Comparison of ENCODE assay signal across 8 cellular contexts in the genomic region with DNA sequence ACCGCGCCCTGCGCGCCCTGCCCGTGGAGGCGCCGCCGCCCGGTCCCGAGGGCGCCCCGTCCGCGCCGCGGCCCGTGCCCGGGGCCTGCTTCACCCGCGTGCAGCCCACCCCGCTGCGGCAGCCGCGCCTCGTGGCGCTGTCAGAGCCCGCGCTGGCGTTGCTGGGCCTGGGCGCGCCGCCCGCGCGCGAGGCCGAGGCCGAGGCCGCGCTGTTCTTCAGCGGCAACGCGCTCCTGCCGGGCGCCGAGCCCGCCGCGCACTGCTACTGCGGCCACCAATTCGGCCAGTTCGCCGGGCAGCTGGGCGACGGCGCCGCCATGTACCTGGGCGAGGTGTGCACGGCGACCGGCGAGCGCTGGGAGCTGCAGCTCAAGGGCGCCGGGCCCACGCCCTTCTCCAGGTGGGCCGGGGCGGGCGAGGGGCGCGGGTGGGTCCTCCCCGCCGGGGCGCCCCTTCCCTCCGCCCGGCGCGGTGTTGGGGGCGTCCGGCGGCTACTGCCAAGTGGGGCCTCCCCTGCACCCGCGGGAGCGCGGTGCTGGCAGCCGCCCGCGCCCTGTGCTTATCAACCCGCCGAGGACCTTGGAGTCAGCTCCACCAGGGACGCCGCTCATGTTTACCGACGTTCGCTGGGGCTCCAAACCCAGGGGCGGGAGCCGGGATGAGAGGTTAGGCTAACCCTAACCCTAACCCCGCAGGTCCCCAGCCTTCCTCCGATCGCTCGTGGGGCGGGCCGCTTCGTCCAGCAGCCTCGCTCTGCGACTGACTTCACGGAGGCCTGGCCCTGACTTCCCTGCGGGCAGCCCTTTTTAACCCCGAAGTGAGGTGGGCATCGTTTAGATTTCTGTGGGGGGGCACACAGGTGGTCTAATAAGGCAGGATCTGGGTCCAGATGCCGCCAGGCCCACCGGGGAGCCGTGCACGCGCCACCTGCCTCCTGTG. TPM values are rescaled to one million over a fixed set of nuclear protein-coding genes. Genes with fewer than 3 reads are reported as not detected.
A peak's percentile ranks its signal among the peaks of the same experiment; 100 is the strongest.
DNase-seq lines count a peak whose midpoint lies in the region; ATAC-seq and TF ChIP-seq lines count a peak whose summit lies in the region.

No MANE protein-coding gene starts in this region.

- peak overlapping the region; percentile 76 for H3K4me3 Mint-ChIP-seq in Calu3 (ENCODE audit: low read depth, unreplicated experiment)
- peak overlapping the region; percentile 86 to 93 (median 89) for H3K4me3 Mint-ChIP-seq in brain

- H3K9me3 ChIP-seq in left lung (no peaks in the 10 kb centered on the region), thymus (ENCODE audit: control insufficient read depth) (no peaks in the 10 kb centered on the region)

- intact Hi-C loops in Calu3 (cut with micrococcal nuclease; ENCODE audit: unreplicated experiment), result no loop called here
- intact Hi-C loops in left lung (cut with DNase I), result no loop called here

- DNase-seq in Calu3 (peak; percentile 33), left lung (no peak), 8988T (no peak)
- DNase-seq in Jurkat, Clone E6-1 (ENCODE audit: low read depth, low spot score), result no peak

- TF ChIP-seq CTCF in Calu3 (IDR thresholded peaks at IDR 0.05; ENCODE audit: unreplicated experiment) (no peak), brain (conservative IDR thresholded peaks at IDR 0.05) (no peak), left lung (IDR thresholded peaks at IDR 0.05) (no peak)

- CTCF ChIA-PET in Calu3 (lab: Charles Lee), result interaction anchor here (0.6 kb wide), 1 partner anchor 107 kb away, joined by 5 read pairs; no protein-coding TSS in a partner anchor

- H3K27ac Mint-ChIP-seq in Calu3 (ENCODE audit: unreplicated experiment) (no peak overlapping the region), brain (peak overlapping the region; percentile 69 to 90 (median 81))

- H3K4me1 Mint-ChIP-seq in Calu3 (ENCODE audit: low read depth, unreplicated experiment), result peaks cover 16% of the 10 kb centered on the region
- H3K4me1 Mint-ChIP-seq in brain, result peaks cover 34% of the 10 kb centered on the region

- peak; percentile 12 for ATAC-seq in GM21576 (IDR thresholded peaks at IDR 0.05; ENCODE audit: unreplicated experiment)
- ATAC-seq in left lung, result peak; percentile 7
- ATAC-seq in HG03025 (IDR thresholded peaks at IDR 0.05; ENCODE audit: low FRiP score, unreplicated experiment), result no peak

- H3K27me3 ChIP-seq in left lung (no peaks in the 10 kb centered on the region), thymus (ENCODE audit: control insufficient read depth, insufficient read depth) (no peaks in the 10 kb centered on the region)

- H3K36me3 ChIP-seq in left lung (peaks cover 0 to 38% of the 10 kb centered on the region in 2 donors), thymus (ENCODE audit: control insufficient read depth, insufficient read depth) (peaks cover 39% of the 10 kb centered on the region)

- WGBS in thymus, result 3% methylated on average over 115 of the region's 115 CpGs

- H3K27ac ChIP-seq in left lung, result peak overlapping the region in 1 of 2 donors; percentile 80
- peak overlapping the region; percentile 65 for H3K27ac ChIP-seq in thymus (ENCODE audit: low read depth)

- H3K4me3 ChIP-seq in Jurkat, Clone E6-1 (ENCODE audit: low read length), result peak overlapping the region; percentile 67
- H3K4me3 ChIP-seq in left lung (peak overlapping the region; percentile 75 to 82), thymus (ENCODE audit: low read length) (peak overlapping the region; percentile 87)

- H3K36me3 Mint-ChIP-seq in Calu3 (ENCODE audit: insufficient read depth, unreplicated experiment), result peaks cover 88% of the 10 kb centered on the region
- H3K36me3 Mint-ChIP-seq in brain, result peaks cover 37% of the 10 kb centered on the region

- H3K4me1 ChIP-seq in left lung (peaks cover 8 to 56% of the 10 kb centered on the region in 2 donors), thymus (ENCODE audit: control insufficient read depth, insufficient read depth, low read length) (peaks cover 19% of the 10 kb centered on the region)

- H3K27me3 Mint-ChIP-seq in Calu3 (ENCODE audit: unreplicated experiment) (no peaks in the 10 kb centered on the region), brain (peaks cover 4% of the 10 kb centered on the region)

- no TSS peak for BruUV-seq in Calu3 (replicated peaks; lab: Mats Ljungman, UMichigan)

- H3K9me3 Mint-ChIP-seq in Calu3 (ENCODE audit: low read depth, unreplicated experiment) (no peaks in the 10 kb centered on the region), brain (peaks cover 0 to 3% (median 2%) of the 10 kb centered on the region in 5 experiments)

RNA-seq across cellular contexts. Expression of a gene that starts 0.6 kb away (rescaled TPM):
- 28.6 and 29.5 TPM in 2 replicates for total RNA-seq in Calu3 (2022)
- polyA plus RNA-seq in Jurkat, Clone E6-1 (2012; ENCODE audit: insufficient read depth, insufficient read length), result 26.0 TPM
- polyA plus RNA-seq in brain (ENCODE audit: insufficient read depth, low read depth, low replicate concordance), result 17.1 TPM
- 10 to 100 TPM; 19.5 to 22.0 TPM for total RNA-seq in left lung
- 62.1 TPM for polyA plus RNA-seq in thymus

RNA-seq across cellular contexts. Expression of a gene that starts 15.7 kb away (rescaled TPM):
- 57.3 and 62.9 TPM in 2 replicates for total RNA-seq in Calu3 (2022)
- polyA plus RNA-seq in Jurkat, Clone E6-1 (2012; ENCODE audit: insufficient read depth, insufficient read length), result 91.9 TPM
- 10.7 TPM for polyA plus RNA-seq in brain (ENCODE audit: insufficient read depth, low read depth, low replicate concordance)
- total RNA-seq in left lung, result 10 to 100 TPM; 37.5 to 54.2 TPM
- 102 TPM for polyA plus RNA-seq in thymus

RNA-seq across cellular contexts. Expression of a gene that starts 30.9 kb away (rescaled TPM):
- 1.6 and 2.0 TPM in 2 replicates for total RNA-seq in Calu3 (2022)
- 1.0 TPM for polyA plus RNA-seq in Jurkat, Clone E6-1 (2012; ENCODE audit: insufficient read depth, insufficient read length)
- 15.2 TPM for polyA plus RNA-seq in brain (ENCODE audit: insufficient read depth, low read depth, low replicate concordance)
- total RNA-seq in left lung, result 1 to 10 TPM; 2.1 to 4.6 TPM
- 1.6 TPM for polyA plus RNA-seq in thymus

RNA-seq across cellular contexts. Expression of a gene that starts 43.4 kb away (rescaled TPM):
- 49.7 and 54.7 TPM in 2 replicates for total RNA-seq in Calu3 (2022)
- 44.0 TPM for polyA plus RNA-seq in Jurkat, Clone E6-1 (2012; ENCODE audit: insufficient read depth, insufficient read length)
- 14.4 TPM for polyA plus RNA-seq in brain (ENCODE audit: insufficient read depth, low read depth, low replicate concordance)
- total RNA-seq in left lung, result 10 to 100 TPM; 40.8 to 41.3 TPM
- 96.6 TPM for polyA plus RNA-seq in thymus

RNA-seq across cellular contexts. Expression of a gene that starts 49.6 kb away (rescaled TPM):
- total RNA-seq in Calu3 (2022) (52.9 and 69.2 TPM in 2 replicates), left lung (10 to 100 TPM; 39.1 to 42.2 TPM)
- 54.8 TPM for polyA plus RNA-seq in Jurkat, Clone E6-1 (2012; ENCODE audit: insufficient read depth, insufficient read length)
- polyA plus RNA-seq in brain (ENCODE audit: insufficient read depth, low read depth, low replicate concordance) (14.3 TPM), thymus (61.6 TPM)
